Comparison of ENCODE assay signal across 26 cellular contexts in genomic region chr10:12906051-12906541, GRCh38.
DNase-seq lines count a peak whose midpoint lies in the region; ATAC-seq, FAIRE-seq and TF ChIP-seq lines count a peak whose summit lies in the region.
"Had no signal": no experiment of that assay in that cellular context is flagged by ENCODE, and none has a peak within 500 bp of the region (broad histone marks: within the 10 kb centered on the region; RNA-seq: fewer than 3 reads in every experiment).

No MANE protein-coding gene starts in this region.

- H3K36me3 ChIP-seq in astrocyte (ENCODE audit: insufficient read depth, low read length) (no peaks in the 10 kb centered on the region), endothelial cell of umbilical vein (ENCODE audit: control insufficient read depth in 2 of 2, extremely low read depth in 1 of 2, insufficient read depth in 2 of 2, low read length in 2 of 2) (no peaks in the 10 kb centered on the region), thyroid gland (no peaks in the 10 kb centered on the region)

- no peak for TF ChIP-seq POLR2A in endothelial cell of umbilical vein (IDR thresholded peaks at IDR 0.05; ENCODE audit: low read depth, low read length)
- TF ChIP-seq POLR2A in thyroid gland (IDR thresholded peaks at IDR 0.05), result no peak

- H3K27me3 ChIP-seq in astrocyte (ENCODE audit: insufficient read depth, low read length) (no peaks in the 10 kb centered on the region), endothelial cell of umbilical vein (ENCODE audit: control insufficient read depth in 2 of 2, insufficient read depth in 2 of 2, low read length in 2 of 2) (peaks cover 0 to 2% of the 10 kb centered on the region in 2 experiments), thyroid gland (no peaks in the 10 kb centered on the region)

- H3K9me1 ChIP-seq in endothelial cell of umbilical vein (replicated peaks; ENCODE audit: control insufficient read depth, extremely low read depth, insufficient read depth, low read length), result no peaks in the 10 kb centered on the region

- no peaks in the 10 kb centered on the region for H3K4me1 ChIP-seq in astrocyte (ENCODE audit: insufficient read depth, low read length)
- peaks cover 5% of the 10 kb centered on the region for H3K4me1 ChIP-seq in endothelial cell of umbilical vein (ENCODE audit: control insufficient read depth, extremely low read depth, insufficient read depth, low read length)
- no peaks in the 10 kb centered on the region for H3K4me1 ChIP-seq in thyroid gland

- no peak overlapping the region for H3K4me2 ChIP-seq in astrocyte (ENCODE audit: low read length)
- no peak overlapping the region for H3K4me2 ChIP-seq in endothelial cell of umbilical vein (ENCODE audit: insufficient read depth, low read length)

- H3K27ac ChIP-seq in astrocyte (ENCODE audit: low read depth, low read length), result no peak overlapping the region
- H3K27ac ChIP-seq in endothelial cell of umbilical vein (ENCODE audit: insufficient read depth, low read depth, low read length), result no peak overlapping the region
- H3K27ac ChIP-seq in thyroid gland, result peak overlapping the region in 2 of 3 donors; percentile 9 to 54

- no peak overlapping the region for H2AFZ ChIP-seq in astrocyte (ENCODE audit: low read depth, low read length)
- no peak overlapping the region for H2AFZ ChIP-seq in endothelial cell of umbilical vein (ENCODE audit: low read depth, low read length)

- DNase-seq in astrocyte (ENCODE audit: low read depth), result peak; percentile 18
- peak; percentile 62 for DNase-seq in endothelial cell of umbilical vein (ENCODE audit: low read depth, low spot score)
- peak; percentile 56 for DNase-seq in osteocyte (ENCODE audit: extremely low spot score, unreplicated experiment)
- no peak for DNase-seq in thyroid gland
- no peak for DNase-seq in Kasumi-1 (lab: John Stamatoyannopoulos, UW)
- no peak for DNase-seq in GM13977 (ENCODE audit: low spot score)
- DNase-seq: activated CD8-positive, alpha-beta T cell treated with anti-CD3 and anti-CD28 coated beads, Interleukin-2, amount 10 ng/mL, durations not matched to agents 7 days and 5 days; activated naive CD4-positive, alpha-beta T cell; activated T-cell treated with anti-CD3 and anti-CD28 coated beads, Interleukin-2, amount 50 U/mL, for 24 hours; amniotic stem cell; CD4-positive, alpha-beta memory T cell; cerebellar nuclear complex; DMS153; kidney; midbrain; NCI-H146; NCI-H2171; NCI-H526 treated with DMSO at 0.1 percent for 48 hours; stimulated activated CD4-positive, alpha-beta T cell treated with anti-CD3 and anti-CD28 coated beads, Interleukin-4, amount 100 ng/mL, for 1 hour; T1000 had no signal

- POLR2A ChIA-PET in endothelial cell of umbilical vein (lab: Charles Lee), result no interaction called here

- H4K20me1 ChIP-seq in astrocyte (ENCODE audit: insufficient read depth, low read length) (no peaks in the 10 kb centered on the region), endothelial cell of umbilical vein (replicated peaks; ENCODE audit: control insufficient read depth, extremely low read depth, insufficient read depth, low read length) (no peaks in the 10 kb centered on the region)

- H3K27ac Mint-ChIP-seq in astrocyte (ENCODE audit: unreplicated experiment), result no peak overlapping the region
- H3K27ac Mint-ChIP-seq in osteocyte (ENCODE audit: unreplicated experiment), result peak overlapping the region; percentile 87
- H3K27ac Mint-ChIP-seq: activated CD8-positive, alpha-beta T cell treated with anti-CD3 and anti-CD28 coated beads, Interleukin-2, amount 10 ng/mL, durations not matched to agents 7 days and 5 days; activated T-cell treated with anti-CD3 and anti-CD28 coated beads, Interleukin-2, amount 50 U/mL, for 24 hours; CD4-positive, alpha-beta memory T cell; natural killer cell treated with Interleukin-12 subunit alpha and Interleukin-12 subunit beta and Interleukin-15 and Interleukin-18, amount 100 ng/mL, for 72 hours; progenitor cell of endocrine pancreas had no signal

- H3K4me1 Mint-ChIP-seq in astrocyte (ENCODE audit: low read depth, unreplicated experiment), result peaks cover 4% of the 10 kb centered on the region
- H3K4me1 Mint-ChIP-seq in osteocyte (ENCODE audit: unreplicated experiment), result peaks cover 48% of the 10 kb centered on the region
- H3K4me1 Mint-ChIP-seq: CD4-positive, alpha-beta memory T cell had no signal

- intact Hi-C loops in endothelial cell of umbilical vein (cut with micrococcal nuclease), result no loop called here
- intact Hi-C loops in thyroid gland (cut with DNase I), result loop anchor here (10.0 kb wide), 2 partner anchors 189 to 201 kb away; no protein-coding TSS in a partner anchor

- H3K36me3 Mint-ChIP-seq in astrocyte (ENCODE audit: low read depth, unreplicated experiment) (peaks cover 13% of the 10 kb centered on the region), osteocyte (ENCODE audit: unreplicated experiment) (peaks cover 4% of the 10 kb centered on the region)
- H3K36me3 Mint-ChIP-seq: CD4-positive, alpha-beta memory T cell; natural killer cell treated with Interleukin-12 subunit alpha and Interleukin-12 subunit beta and Interleukin-15 and Interleukin-18, amount 100 ng/mL, for 72 hours had no signal

- TF ChIP-seq CTCF in astrocyte (IDR thresholded peaks at IDR 0.05; ENCODE audit: insufficient read depth, low read depth, low read length) (no peak), endothelial cell of umbilical vein (IDR thresholded peaks at IDR 0.05; ENCODE audit: extremely low read depth in 1 of 2, insufficient read depth in 1 of 2, low read depth in 1 of 2, low read length in 2 of 2) (no peak), osteocyte (IDR thresholded peaks at IDR 0.05) (no peak), thyroid gland (IDR thresholded peaks at IDR 0.05) (no peak), GM13977 (IDR thresholded peaks at IDR 0.05; ENCODE audit: extremely low read depth, insufficient read depth, missing control alignments) (no peak)

- H3K27me3 Mint-ChIP-seq in astrocyte (ENCODE audit: low read depth, unreplicated experiment) (peaks cover 19% of the 10 kb centered on the region), osteocyte (ENCODE audit: unreplicated experiment) (no peaks in the 10 kb centered on the region)

- WGBS in thyroid gland, 2 donors, result 73 to 83% methylated on average over 13 of the region's 13 CpGs

- no peak for ATAC-seq in GM19455 (IDR thresholded peaks at IDR 0.05; ENCODE audit: unreplicated experiment)
- ATAC-seq: activated CD8-positive, alpha-beta T cell treated with anti-CD3 and anti-CD28 coated beads, Interleukin-2, amount 10 ng/mL, durations not matched to agents 7 days and 5 days; K562; natural killer cell treated with Interleukin-12 subunit alpha and Interleukin-12 subunit beta and Interleukin-15 and Interleukin-18, amount 100 ng/mL, for 72 hours had no signal

- H3K9me3 ChIP-seq in astrocyte (ENCODE audit: insufficient read depth, low read depth, low read length), result no peaks in the 10 kb centered on the region
- no peaks in the 10 kb centered on the region for H3K9me3 ChIP-seq in endothelial cell of umbilical vein (replicated peaks; ENCODE audit: control insufficient read depth, insufficient read depth, low read length)
- no peaks in the 10 kb centered on the region for H3K9me3 ChIP-seq in thyroid gland

- no peak overlapping the region for H3K4me3 Mint-ChIP-seq in astrocyte (ENCODE audit: unreplicated experiment)
- no peak overlapping the region for H3K4me3 Mint-ChIP-seq in osteocyte (ENCODE audit: unreplicated experiment)
- H3K4me3 Mint-ChIP-seq: activated CD8-positive, alpha-beta T cell treated with anti-CD3 and anti-CD28 coated beads, Interleukin-2, amount 10 ng/mL, durations not matched to agents 7 days and 5 days; activated T-cell treated with anti-CD3 and anti-CD28 coated beads, Interleukin-2, amount 50 U/mL, for 24 hours; CD4-positive, alpha-beta memory T cell; natural killer cell treated with Interleukin-12 subunit alpha and Interleukin-12 subunit beta and Interleukin-15 and Interleukin-18, amount 100 ng/mL, for 72 hours had no signal

- in situ Hi-C loops in GM13977 (cut with MboI; ENCODE audit: low pct_unique_long_range_greater_than_20kb, low sequenced_read_pairs, unreplicated experiment), result loop anchor here (10.0 kb wide), 1 partner anchor 651 kb away; no protein-coding TSS in a partner anchor

- no TSS peak for BruUV-seq in endothelial cell of umbilical vein (replicated peaks; lab: Mats Ljungman, UMichigan)

- H3K79me2 ChIP-seq in astrocyte (ENCODE audit: insufficient read depth, low read length) (no peaks in the 10 kb centered on the region), endothelial cell of umbilical vein (ENCODE audit: control insufficient read depth, insufficient read depth, low read length) (no peaks in the 10 kb centered on the region)

- H3K9me3 Mint-ChIP-seq in astrocyte (ENCODE audit: unreplicated experiment), result peaks cover 7% of the 10 kb centered on the region
- H3K9me3 Mint-ChIP-seq in osteocyte (ENCODE audit: unreplicated experiment), result peaks cover 5% of the 10 kb centered on the region
- H3K9me3 Mint-ChIP-seq: activated T-cell treated with anti-CD3 and anti-CD28 coated beads, Interleukin-2, amount 50 U/mL, for 24 hours; CD4-positive, alpha-beta memory T cell; natural killer cell treated with Interleukin-12 subunit alpha and Interleukin-12 subunit beta and Interleukin-15 and Interleukin-18, amount 100 ng/mL, for 72 hours had no signal

- no peak overlapping the region for H3K4me3 ChIP-seq in astrocyte (ENCODE audit: insufficient read depth, low read depth, low read length)
- H3K4me3 ChIP-seq in endothelial cell of umbilical vein (replicated peaks in 1 of 3; ENCODE audit: insufficient read depth in 1 of 3, low read depth in 1 of 3, low read length in 3 of 3), result no peak overlapping the region
- no peak overlapping the region for H3K4me3 ChIP-seq in thyroid gland (replicated peaks in 1 of 3)
- H3K4me3 ChIP-seq: K562 had no signal

- no peak for FAIRE-seq in astrocyte (lab: Jason Lieb, UNC)
- FAIRE-seq in endothelial cell of umbilical vein (lab: Jason Lieb, UNC), result peak; percentile 31
- FAIRE-seq: G401.6, H54, K562, kidney had no signal

- CTCF ChIA-PET in endothelial cell of umbilical vein (lab: Charles Lee), result interaction anchor here (1.1 to 9.3 kb wide), 5 partner anchors 123 to 642 kb away, joined by 3 to 237 read pairs (median 5); no protein-coding TSS in a partner anchor

- dilution Hi-C loops in endothelial cell of umbilical vein (cut with MboI; ENCODE audit: extremely low pct_ligation_motif_present, low sequenced_read_pairs), result no loop called here

- no peak overlapping the region for H3K9ac ChIP-seq in astrocyte (ENCODE audit: low read length)
- H3K9ac ChIP-seq in endothelial cell of umbilical vein (replicated peaks; ENCODE audit: extremely low read depth, insufficient read depth, low read length), result no peak overlapping the region

TF ChIP-seq in endothelial cell of umbilical vein, 7 proteins besides CTCF, POLR2A, EP300 and RAD21:
- TF ChIP-seq GATA2 (IDR thresholded peaks at IDR 0.05; ENCODE audit: insufficient read depth, insufficient read length, low read depth, low read length), result peak; percentile 70
- TF ChIP-seq POLR2AphosphoS5 (IDR thresholded peaks at IDR 0.05; ENCODE audit: insufficient read depth, low read depth, low read length), result no peak
TF ChIP-seq in endothelial cell of umbilical vein: peak in this region for 1.

Comparison
In these comparisons a context has a peak if more than half of its experiments do, and no peak if none do; other contexts are left out.
1. DNase-seq: peak in astrocyte (single experiment), endothelial cell of umbilical vein (single experiment) and osteocyte (single experiment); none in thyroid gland (0 of 2), Kasumi-1 (0 of 2) and GM13977 (single experiment).
2. H3K27ac ChIP-seq: peak in thyroid gland (2 of 3); none in astrocyte (single experiment) and endothelial cell of umbilical vein (single experiment).